Comparison of ENCODE assay signal across 8 cellular contexts in the genomic region with DNA sequence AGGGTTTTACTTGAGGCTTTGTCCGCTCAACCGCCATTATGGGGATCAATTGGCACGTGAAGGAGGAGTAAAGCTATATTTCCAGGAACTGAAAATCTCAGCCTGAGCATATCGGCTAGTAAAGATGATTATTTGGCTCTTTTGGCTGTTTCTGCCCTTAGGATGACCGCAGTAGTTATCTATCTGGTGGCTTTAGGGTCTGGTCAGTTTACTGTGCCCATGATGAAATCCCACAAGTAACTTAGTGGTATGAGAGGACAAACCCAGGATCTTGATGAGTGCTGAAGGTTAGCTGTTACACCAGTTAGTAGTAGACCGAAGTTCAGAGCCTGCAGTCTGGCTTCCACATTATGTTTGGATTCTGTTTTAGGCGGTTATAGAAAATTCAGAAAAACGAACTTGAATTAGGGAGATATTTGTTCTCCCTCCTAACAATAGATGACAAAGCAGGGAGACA. TPM values are rescaled to one million over a fixed set of nuclear protein-coding genes. Genes with fewer than 3 reads are reported as not detected.
DNase-seq lines count a peak whose midpoint lies in the region; ATAC-seq and TF ChIP-seq lines count a peak whose summit lies in the region.

No MANE protein-coding gene starts in this region.

- H3K27me3 ChIP-seq in CD4-positive, alpha-beta T cell (ENCODE audit: control insufficient read depth, insufficient read depth, low read length) = no peaks in the 10 kb centered on the region
- H3K27me3 ChIP-seq in MG63 = no peaks in the 10 kb centered on the region

- TF ChIP-seq CTCF in CD4-positive, alpha-beta T cell (IDR thresholded peaks at IDR 0.05) = no peak

- CTCF ChIA-PET in CD4-positive, alpha-beta T cell (lab: Charles Lee) = interaction anchor here (6.0 kb wide), 1 partner anchor 10 kb away, joined by 42 read pairs; no protein-coding TSS in a partner anchor

- intact Hi-C loops in CD4-positive, alpha-beta T cell (cut with DNase I, micrococcal nuclease) = loop anchor here in 1 of 2 experiments (2.0 kb wide), 1 partner anchor 21 kb away; a partner anchor contains a TSS

- H3K36me3 ChIP-seq in MG63 = peaks cover 60% of the 10 kb centered on the region

- no peak for DNase-seq in CD4-positive, alpha-beta T cell
- DNase-seq in MG63 (no peak), myocyte (ENCODE audit: low read depth) (peak; percentile 51), C1 segment of cervical spinal cord (lab: John Stamatoyannopoulos, UW) (no peak), NCI-H1105 treated with DMSO at 0.1 percent for 48 hours (lab: John Stamatoyannopoulos, UW) (no peak), NCI-H128 (lab: John Stamatoyannopoulos, UW; ENCODE audit: unreplicated experiment) (no peak), NCI-H1105 (lab: John Stamatoyannopoulos, UW) (no peak)
- no peak for DNase-seq in central memory CD8-positive, alpha-beta T cell (ENCODE audit: low spot score in 2 of 2)

- H3K9me3 ChIP-seq in CD4-positive, alpha-beta T cell (ENCODE audit: control insufficient read depth, low read length) = no peaks in the 10 kb centered on the region
- no peaks in the 10 kb centered on the region for H3K9me3 ChIP-seq in MG63

- no peaks in the 10 kb centered on the region for H3K9me3 Mint-ChIP-seq in CD4-positive, alpha-beta T cell
- no peaks in the 10 kb centered on the region for H3K9me3 Mint-ChIP-seq in central memory CD8-positive, alpha-beta T cell

- H3K27ac ChIP-seq in CD4-positive, alpha-beta T cell (ENCODE audit: low read depth, low read length) = peak overlapping the region; percentile 80

- peak overlapping the region; percentile 95 for H3K4me3 ChIP-seq in MG63

- POLR2A ChIA-PET in CD4-positive, alpha-beta T cell (lab: Charles Lee) = interaction anchor here (1.0 to 5.8 kb wide), 16 partner anchors 9 to 901 kb away, joined by 4 to 63 read pairs (median 16); a partner anchor contains a TSS

- peaks cover 52% of the 10 kb centered on the region for H3K4me1 Mint-ChIP-seq in CD4-positive, alpha-beta T cell (ENCODE audit: low read depth)
- peaks cover 42% of the 10 kb centered on the region for H3K4me1 Mint-ChIP-seq in central memory CD8-positive, alpha-beta T cell

- H3K36me3 Mint-ChIP-seq in CD4-positive, alpha-beta T cell (ENCODE audit: low read depth) = peaks cover 57% of the 10 kb centered on the region
- H3K36me3 Mint-ChIP-seq in central memory CD8-positive, alpha-beta T cell (ENCODE audit: insufficient read depth) = peaks cover 59% of the 10 kb centered on the region

- peak overlapping the region; percentile 92 for H3K27ac Mint-ChIP-seq in CD4-positive, alpha-beta T cell
- H3K27ac Mint-ChIP-seq in central memory CD8-positive, alpha-beta T cell (ENCODE audit: low read depth) = peak overlapping the region; percentile 89

- no peaks in the 10 kb centered on the region for H3K27me3 Mint-ChIP-seq in CD4-positive, alpha-beta T cell
- H3K27me3 Mint-ChIP-seq in central memory CD8-positive, alpha-beta T cell = no peaks in the 10 kb centered on the region

- peak overlapping the region; percentile 91 for H3K4me3 Mint-ChIP-seq in CD4-positive, alpha-beta T cell
- peak overlapping the region; percentile 89 for H3K4me3 Mint-ChIP-seq in central memory CD8-positive, alpha-beta T cell

- no peak for ATAC-seq in CD4-positive, alpha-beta T cell (ENCODE audit: poor library complexity)
- ATAC-seq in central memory CD8-positive, alpha-beta T cell (replicated peaks; ENCODE audit: extremely low read depth, poor library complexity, severe bottlenecking) = no peak

RNA-seq across cellular contexts. Expression of a gene that starts 1.2 kb away (rescaled TPM):
- 100 to 1,000 TPM; 121 to 122 TPM for total RNA-seq in CD4-positive, alpha-beta T cell
- 116 and 137 TPM in 2 replicates for total RNA-seq in MG63 (2014; rRNA removed; shearing (Covaris generic); ENCODE audit: low replicate concordance)
- 211 and 302 TPM in 2 replicates for total RNA-seq in myocyte
- polyA plus RNA-seq in myocyte (2012) = 273 TPM

RNA-seq across cellular contexts. Expression of a gene that starts 21.1 kb away (rescaled TPM):
- total RNA-seq in CD4-positive, alpha-beta T cell = 10 to 100 TPM; 22.9 to 27.6 TPM
- 28.9 and 45.6 TPM in 2 replicates for total RNA-seq in MG63 (2014; rRNA removed; shearing (Covaris generic); ENCODE audit: low replicate concordance)
- total RNA-seq in myocyte = 78.1 and 129 TPM in 2 replicates
- 114 TPM for polyA plus RNA-seq in myocyte (2012)

RNA-seq across cellular contexts. Expression of a gene that starts 37.2 kb away (rescaled TPM):
- total RNA-seq in CD4-positive, alpha-beta T cell = 10 to 100 TPM; 32.3 to 37.3 TPM
- not detected in 2 replicates for total RNA-seq in MG63 (2014; rRNA removed; shearing (Covaris generic); ENCODE audit: low replicate concordance)
- 9.5 and 9.8 TPM in 2 replicates for total RNA-seq in myocyte
- 51.3 TPM for polyA plus RNA-seq in myocyte (2012)

RNA-seq across cellular contexts. Expression of a gene that starts 44.1 kb away (rescaled TPM):
- total RNA-seq in CD4-positive, alpha-beta T cell = 10 to 100 TPM; 17.0 to 17.2 TPM
- total RNA-seq in MG63 (2014; rRNA removed; shearing (Covaris generic); ENCODE audit: low replicate concordance) = 8.3 and 76.7 TPM in 2 replicates
- total RNA-seq in myocyte = 127 and 153 TPM in 2 replicates
- 1,018 TPM for polyA plus RNA-seq in myocyte (2012)

RNA-seq across cellular contexts. Expression of a gene that starts 55.4 kb away (rescaled TPM):
- total RNA-seq in CD4-positive, alpha-beta T cell = 10 to 100 TPM; 41.5 to 43.8 TPM
- total RNA-seq in MG63 (2014; rRNA removed; shearing (Covaris generic); ENCODE audit: low replicate concordance) = 167 and 209 TPM in 2 replicates
- total RNA-seq in myocyte = 174 and 313 TPM in 2 replicates
- 566 TPM for polyA plus RNA-seq in myocyte (2012)

Comparison
In these comparisons a context has a peak if more than half of its experiments do, and no peak if none do; other contexts are left out.
1. RNA of a gene that starts 37.2 kb away (total RNA-seq): 32.3 to 37.3 TPM in CD4-positive, alpha-beta T cell and 9.5 to 9.8 TPM in myocyte; not detected in MG63; every median in the first group is over 10 times any median in the second.